In genomic region chr12:21149849-21150248, GRCh38 we compare ENCODE assay signal across 2 cellular contexts.
TF ChIP-seq lines count a peak whose summit lies in the region.

No MANE protein-coding gene starts in this region.

TF ChIP-seq in GM23338, 12 proteins besides CTCF, POLR2A, EP300 and RAD21 (continued from another document):
- TF ChIP-seq REST (IDR thresholded peaks at IDR 0.05; ENCODE audit: unreplicated experiment) (no peak), POLR2AphosphoS5 (IDR thresholded peaks at IDR 0.05; ENCODE audit: low read depth) (no peak), JUNB (IDR thresholded peaks at IDR 0.05; ENCODE audit: unreplicated experiment) (no peak), STAT1 (IDR thresholded peaks at IDR 0.05; ENCODE audit: unreplicated experiment) (no peak), NANOG (IDR thresholded peaks at IDR 0.05; ENCODE audit: borderline replicate concordance) (no peak), EZH2phosphoT487 (IDR thresholded peaks at IDR 0.05; ENCODE audit: unreplicated experiment) (no peak)
- TF ChIP-seq, protein P1, sequence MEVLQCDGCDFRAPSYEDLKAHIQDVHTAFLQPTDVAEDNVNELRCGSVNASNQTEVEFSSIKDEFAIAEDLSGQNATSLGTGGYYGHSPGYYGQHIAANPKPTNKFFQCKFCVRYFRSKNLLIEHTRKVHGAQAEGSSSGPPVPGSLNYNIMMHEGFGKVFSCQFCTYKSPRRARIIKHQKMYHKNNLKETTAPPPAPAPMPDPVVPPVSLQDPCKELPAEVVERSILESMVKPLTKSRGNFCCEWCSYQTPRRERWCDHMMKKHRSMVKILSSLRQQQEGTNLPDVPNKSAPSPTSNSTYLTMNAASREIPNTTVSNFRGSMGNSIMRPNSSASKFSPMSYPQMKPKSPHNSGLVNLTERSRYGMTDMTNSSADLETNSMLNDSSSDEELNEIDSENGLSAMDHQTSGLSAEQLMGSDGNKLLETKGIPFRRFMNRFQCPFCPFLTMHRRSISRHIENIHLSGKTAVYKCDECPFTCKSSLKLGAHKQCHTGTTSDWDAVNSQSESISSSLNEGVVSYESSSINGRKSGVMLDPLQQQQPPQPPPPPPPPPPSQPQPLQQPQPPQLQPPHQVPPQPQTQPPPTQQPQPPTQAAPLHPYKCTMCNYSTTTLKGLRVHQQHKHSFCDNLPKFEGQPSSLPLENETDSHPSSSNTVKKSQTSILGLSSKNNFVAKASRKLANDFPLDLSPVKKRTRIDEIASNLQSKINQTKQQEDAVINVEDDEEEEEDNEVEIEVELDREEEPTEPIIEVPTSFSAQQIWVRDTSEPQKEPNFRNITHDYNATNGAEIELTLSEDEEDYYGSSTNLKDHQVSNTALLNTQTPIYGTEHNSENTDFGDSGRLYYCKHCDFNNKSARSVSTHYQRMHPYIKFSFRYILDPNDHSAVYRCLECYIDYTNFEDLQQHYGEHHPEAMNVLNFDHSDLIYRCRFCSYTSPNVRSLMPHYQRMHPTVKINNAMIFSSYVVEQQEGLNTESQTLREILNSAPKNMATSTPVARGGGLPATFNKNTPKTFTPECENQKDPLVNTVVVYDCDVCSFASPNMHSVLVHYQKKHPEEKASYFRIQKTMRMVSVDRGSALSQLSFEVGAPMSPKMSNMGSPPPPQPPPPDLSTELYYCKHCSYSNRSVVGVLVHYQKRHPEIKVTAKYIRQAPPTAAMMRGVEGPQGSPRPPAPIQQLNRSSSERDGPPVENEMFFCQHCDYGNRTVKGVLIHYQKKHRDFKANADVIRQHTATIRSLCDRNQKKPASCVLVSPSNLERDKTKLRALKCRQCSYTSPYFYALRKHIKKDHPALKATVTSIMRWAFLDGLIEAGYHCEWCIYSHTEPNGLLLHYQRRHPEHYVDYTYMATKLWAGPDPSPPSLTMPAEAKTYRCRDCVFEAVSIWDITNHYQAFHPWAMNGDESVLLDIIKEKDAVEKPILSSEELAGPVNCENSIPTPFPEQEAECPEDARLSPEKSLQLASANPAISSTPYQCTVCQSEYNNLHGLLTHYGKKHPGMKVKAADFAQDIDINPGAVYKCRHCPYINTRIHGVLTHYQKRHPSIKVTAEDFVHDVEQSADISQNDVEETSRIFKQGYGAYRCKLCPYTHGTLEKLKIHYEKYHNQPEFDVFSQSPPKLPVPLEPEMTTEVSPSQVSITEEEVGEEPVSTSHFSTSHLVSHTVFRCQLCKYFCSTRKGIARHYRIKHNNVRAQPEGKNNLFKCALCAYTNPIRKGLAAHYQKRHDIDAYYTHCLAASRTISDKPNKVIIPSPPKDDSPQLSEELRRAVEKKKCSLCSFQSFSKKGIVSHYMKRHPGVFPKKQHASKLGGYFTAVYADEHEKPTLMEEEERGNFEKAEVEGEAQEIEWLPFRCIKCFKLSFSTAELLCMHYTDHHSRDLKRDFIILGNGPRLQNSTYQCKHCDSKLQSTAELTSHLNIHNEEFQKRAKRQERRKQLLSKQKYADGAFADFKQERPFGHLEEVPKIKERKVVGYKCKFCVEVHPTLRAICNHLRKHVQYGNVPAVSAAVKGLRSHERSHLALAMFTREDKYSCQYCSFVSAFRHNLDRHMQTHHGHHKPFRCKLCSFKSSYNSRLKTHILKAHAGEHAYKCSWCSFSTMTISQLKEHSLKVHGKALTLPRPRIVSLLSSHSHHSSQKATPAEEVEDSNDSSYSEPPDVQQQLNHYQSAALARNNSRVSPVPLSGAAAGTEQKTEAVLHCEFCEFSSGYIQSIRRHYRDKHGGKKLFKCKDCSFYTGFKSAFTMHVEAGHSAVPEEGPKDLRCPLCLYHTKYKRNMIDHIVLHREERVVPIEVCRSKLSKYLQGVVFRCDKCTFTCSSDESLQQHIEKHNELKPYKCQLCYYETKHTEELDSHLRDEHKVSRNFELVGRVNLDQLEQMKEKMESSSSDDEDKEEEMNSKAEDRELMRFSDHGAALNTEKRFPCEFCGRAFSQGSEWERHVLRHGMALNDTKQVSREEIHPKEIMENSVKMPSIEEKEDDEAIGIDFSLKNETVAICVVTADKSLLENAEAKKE (CRISPR knock-in tag; IDR thresholded peaks at IDR 0.05): no peak

TF ChIP-seq in WTC11, 78 proteins besides CTCF, POLR2A, EP300 and RAD21 (continued from another document):
- TF ChIP-seq ATF3 (CRISPR knock-in tag; conservative IDR thresholded peaks at IDR 0.05): no peak
- TF ChIP-seq, protein P2, sequence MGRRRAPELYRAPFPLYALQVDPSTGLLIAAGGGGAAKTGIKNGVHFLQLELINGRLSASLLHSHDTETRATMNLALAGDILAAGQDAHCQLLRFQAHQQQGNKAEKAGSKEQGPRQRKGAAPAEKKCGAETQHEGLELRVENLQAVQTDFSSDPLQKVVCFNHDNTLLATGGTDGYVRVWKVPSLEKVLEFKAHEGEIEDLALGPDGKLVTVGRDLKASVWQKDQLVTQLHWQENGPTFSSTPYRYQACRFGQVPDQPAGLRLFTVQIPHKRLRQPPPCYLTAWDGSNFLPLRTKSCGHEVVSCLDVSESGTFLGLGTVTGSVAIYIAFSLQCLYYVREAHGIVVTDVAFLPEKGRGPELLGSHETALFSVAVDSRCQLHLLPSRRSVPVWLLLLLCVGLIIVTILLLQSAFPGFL (CRISPR knock-in tag; IDR thresholded peaks at IDR 0.05; ENCODE audit: borderline replicate concordance): no peak
- TF ChIP-seq, protein P3, sequence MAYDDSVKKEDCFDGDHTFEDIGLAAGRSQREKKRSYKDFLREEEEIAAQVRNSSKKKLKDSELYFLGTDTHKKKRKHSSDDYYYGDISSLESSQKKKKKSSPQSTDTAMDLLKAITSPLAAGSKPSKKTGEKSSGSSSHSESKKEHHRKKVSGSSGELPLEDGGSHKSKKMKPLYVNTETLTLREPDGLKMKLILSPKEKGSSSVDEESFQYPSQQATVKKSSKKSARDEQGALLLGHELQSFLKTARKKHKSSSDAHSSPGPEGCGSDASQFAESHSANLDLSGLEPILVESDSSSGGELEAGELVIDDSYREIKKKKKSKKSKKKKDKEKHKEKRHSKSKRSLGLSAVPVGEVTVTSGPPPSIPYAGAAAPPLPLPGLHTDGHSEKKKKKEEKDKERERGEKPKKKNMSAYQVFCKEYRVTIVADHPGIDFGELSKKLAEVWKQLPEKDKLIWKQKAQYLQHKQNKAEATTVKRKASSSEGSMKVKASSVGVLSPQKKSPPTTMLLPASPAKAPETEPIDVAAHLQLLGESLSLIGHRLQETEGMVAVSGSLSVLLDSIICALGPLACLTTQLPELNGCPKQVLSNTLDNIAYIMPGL (CRISPR knock-in tag; IDR thresholded peaks at IDR 0.05): no peak
- no peak for TF ChIP-seq ZNF138 (CRISPR knock-in tag; conservative IDR thresholded peaks at IDR 0.05)
- TF ChIP-seq CREM (CRISPR knock-in tag; IDR thresholded peaks at IDR 0.05): no peak
